Comparison of ENCODE assay signal across 26 cellular contexts in genomic region chr2:166424841-166425240, GRCh38. TPM values are rescaled to one million over a fixed set of nuclear protein-coding genes. Genes with fewer than 3 reads are reported as not detected.
DNase-seq lines count a peak whose midpoint lies in the region; ATAC-seq, FAIRE-seq and TF ChIP-seq lines count a peak whose summit lies in the region.
"Had no signal": no experiment of that assay in that cellular context is flagged by ENCODE, and none has a peak within 500 bp of the region (broad histone marks: within the 10 kb centered on the region; RNA-seq: fewer than 3 reads in every experiment).

No MANE protein-coding gene starts in this region.

- H3K9me3 ChIP-seq in K562 (replicated peaks; ENCODE audit: control insufficient read depth, insufficient read depth, low read depth, low read length), result no peaks in the 10 kb centered on the region
- H3K9me3 ChIP-seq in H1 (ENCODE audit: insufficient read depth in 2 of 2, low read depth in 1 of 2, low read length in 1 of 2), result no peaks in the 10 kb centered on the region
- H3K9me3 ChIP-seq in aorta (ENCODE audit: control insufficient read depth, low read length), result no peaks in the 10 kb centered on the region
- no peaks in the 10 kb centered on the region for H3K9me3 ChIP-seq in esophagus squamous epithelium
- no peaks in the 10 kb centered on the region for H3K9me3 ChIP-seq in lower lobe of right lung
- H3K9me3 ChIP-seq: BE2C, BLaER1 had no signal

- H2BK15ac ChIP-seq in H1 (ENCODE audit: low read length), result no peak overlapping the region

- H3K23ac ChIP-seq in H1 (ENCODE audit: insufficient read length), result no peak overlapping the region

- TF ChIP-seq EP300 in K562 (IDR thresholded peaks at IDR 0.05; ENCODE audit: low read length) (no peak), H1 (IDR thresholded peaks at IDR 0.05; ENCODE audit: borderline replicate concordance in 1 of 2, low read depth in 2 of 2, low read length in 2 of 2) (no peak)

- BruUV-seq in K562 (replicated peaks; lab: Mats Ljungman, UMichigan), result no TSS peak

- H3K36me3 ChIP-seq in K562 (ENCODE audit: control insufficient read depth, insufficient read depth, low read length) (no peaks in the 10 kb centered on the region), H1 (ENCODE audit: control insufficient read depth in 2 of 4, insufficient read depth in 4 of 4, low read length in 3 of 4) (no peaks in the 10 kb centered on the region), aorta (ENCODE audit: control insufficient read depth in 1 of 2, insufficient read depth in 2 of 2, low read length in 1 of 2) (no peaks in the 10 kb centered on the region), esophagus squamous epithelium (no peaks in the 10 kb centered on the region), lower lobe of right lung (no peaks in the 10 kb centered on the region)
- H3K36me3 ChIP-seq: BE2C, BLaER1 had no signal

- no peaks in the 10 kb centered on the region for H3K79me2 ChIP-seq in K562 (ENCODE audit: control insufficient read depth, insufficient read depth, low read length)
- H3K79me2 ChIP-seq in H1 (ENCODE audit: control insufficient read depth in 1 of 2, insufficient read depth in 2 of 2, low read length in 2 of 2), result no peaks in the 10 kb centered on the region

- H3K27ac ChIP-seq in K562 (ENCODE audit: extremely low read depth, low read depth, low read length), result no peak overlapping the region
- H3K27ac ChIP-seq in H1 (ENCODE audit: low read depth, low read length), result no peak overlapping the region
- no peak overlapping the region for H3K27ac ChIP-seq in aorta (ENCODE audit: low read depth in 1 of 2, low read length in 2 of 2)
- no peak overlapping the region for H3K27ac ChIP-seq in esophagus squamous epithelium
- no peak overlapping the region for H3K27ac ChIP-seq in lower lobe of right lung
- H3K27ac ChIP-seq: BLaER1 had no signal

- no peak for FAIRE-seq in K562 (lab: Jason Lieb, UNC)
- no peak for FAIRE-seq in H1 (lab: Jason Lieb, UNC)
- FAIRE-seq: A204.1, GM12878, GM12892, GM18507 had no signal

- H3K4me3 ChIP-seq in K562 (no peak overlapping the region), H1 (ENCODE audit: extremely low read depth in 1 of 4, insufficient read depth in 2 of 4, low read depth in 3 of 4, low read length in 4 of 4) (no peak overlapping the region), aorta (ENCODE audit: low read length in 2 of 2) (no peak overlapping the region), esophagus squamous epithelium (no peak overlapping the region), lower lobe of right lung (no peak overlapping the region)
- H3K4me3 ChIP-seq: BLaER1, GM12878 had no signal

- H3K27me3 ChIP-seq in K562 (ENCODE audit: control insufficient read depth in 2 of 2, insufficient read depth in 2 of 2, low read length in 2 of 2) (no peaks in the 10 kb centered on the region), H1 (replicated peaks in 1 of 4; ENCODE audit: control insufficient read depth in 3 of 4, extremely low read depth in 1 of 4, insufficient read depth in 3 of 4, low read length in 3 of 4) (no peaks in the 10 kb centered on the region), aorta (ENCODE audit: control insufficient read depth in 1 of 2, insufficient read depth in 2 of 2, low read length in 1 of 2) (no peaks in the 10 kb centered on the region), esophagus squamous epithelium (no peaks in the 10 kb centered on the region), lower lobe of right lung (ENCODE audit: low read depth) (no peaks in the 10 kb centered on the region)
- H3K27me3 ChIP-seq: BE2C, BLaER1 had no signal

- no peak overlapping the region for H3K18ac ChIP-seq in H1 (ENCODE audit: extremely low read depth, low read length)

- no peak overlapping the region for H2BK12ac ChIP-seq in H1 (ENCODE audit: low read depth, low read length)

- DNase-seq in K562 (ENCODE audit: extremely low read depth in 1 of 4, low spot score in 3 of 4) (no peak), H1 (ENCODE audit: low read depth in 1 of 2, low spot score in 2 of 2) (no peak), aorta (no peak), esophagus squamous epithelium (lab: John Stamatoyannopoulos, UW) (no peak), lower lobe of right lung (no peak)
- DNase-seq: 8988T; ACHN; BE2C; C1 segment of cervical spinal cord; CD4-positive, alpha-beta memory T cell; CD4-positive, CD25-positive, alpha-beta regulatory T cell; CD8-positive, alpha-beta memory T cell; COR-L47; DMS 273 treated with DMSO at 0.1 percent for 48 hours; DMS153; DMS53; DMS79; DND-41; EL; GDM1 had no signal

- H4K20me1 ChIP-seq in K562 (replicated peaks; ENCODE audit: control insufficient read depth, insufficient read depth, low read length) (no peaks in the 10 kb centered on the region), H1 (replicated peaks in 1 of 2; ENCODE audit: control insufficient read depth in 1 of 2, insufficient read depth in 2 of 2, low read length in 2 of 2) (no peaks in the 10 kb centered on the region)
- H4K20me1 ChIP-seq: BLaER1 had no signal

- no peaks in the 10 kb centered on the region for H3K9me1 ChIP-seq in K562 (ENCODE audit: control insufficient read depth, insufficient read depth, low read length)

- H3K4me2 ChIP-seq in K562 (ENCODE audit: insufficient read depth, low read length) (no peak overlapping the region), H1 (ENCODE audit: insufficient read depth in 1 of 2, low read depth in 2 of 2, low read length in 2 of 2) (no peak overlapping the region)
- H3K4me2 ChIP-seq: BLaER1 had no signal

- ATAC-seq in K562 (peak; percentile 53), aorta (ENCODE audit: low FRiP score) (peak; percentile 15), lower lobe of right lung (no peak)
- ATAC-seq: GM12878 had no signal

- CTCF ChIA-PET in K562 (lab: Yijun Ruan, JAX; ENCODE audit: low intra/inter-chr PET ratio) (no interaction called here), H1 (lab: Charles Lee; ENCODE audit: partially characterized antibody) (interaction anchor here (0.9 to 1.5 kb wide), 3 partner anchors 29 to 368 kb away, joined by 3 read pairs; no protein-coding TSS in a partner anchor)

- no peak for TF ChIP-seq RAD21 in K562 (CRISPR knock-in tag; conservative IDR thresholded peaks at IDR 0.05 in 1 of 2, IDR thresholded peaks at IDR 0.05 in 1 of 2)
- TF ChIP-seq RAD21 in H1 (IDR thresholded peaks at IDR 0.05 in 1 of 2, conservative IDR thresholded peaks at IDR 0.05 in 1 of 2; ENCODE audit: low read depth in 2 of 2, low read length in 2 of 2), result no peak

- H2AK5ac ChIP-seq in H1 (ENCODE audit: low read depth, low read length), result no peak overlapping the region

- H4K91ac ChIP-seq in H1 (replicated peaks; ENCODE audit: insufficient read length, low read length), result no peak overlapping the region

- H3K4me1 ChIP-seq in K562 (replicated peaks in 1 of 2; ENCODE audit: control insufficient read depth in 2 of 2, insufficient read depth in 2 of 2, low read length in 2 of 2) (no peaks in the 10 kb centered on the region), H1 (replicated peaks in 1 of 4; ENCODE audit: control insufficient read depth in 3 of 4, insufficient read depth in 4 of 4, low read length in 3 of 4) (no peaks in the 10 kb centered on the region), aorta (ENCODE audit: control insufficient read depth in 1 of 2, insufficient read depth in 2 of 2, low read length in 2 of 2) (no peaks in the 10 kb centered on the region), esophagus squamous epithelium (no peaks in the 10 kb centered on the region), lower lobe of right lung (no peaks in the 10 kb centered on the region)
- H3K4me1 ChIP-seq: BE2C, BLaER1 had no signal

- H3K23me2 ChIP-seq in H1 (ENCODE audit: low read depth, low read length), result no peaks in the 10 kb centered on the region

- H3K79me1 ChIP-seq in H1 (ENCODE audit: low read depth, low read length), result no peaks in the 10 kb centered on the region

- no peak overlapping the region for H3K4ac ChIP-seq in H1 (replicated peaks; ENCODE audit: insufficient read length, low read depth, low read length)

- peak overlapping the region; percentile 6; the same call in 1 of the 2 replicates for H2AFZ ChIP-seq in K562 (ENCODE audit: low read depth, low read length)
- H2AFZ ChIP-seq in H1 (ENCODE audit: low read length), result peak overlapping the region; percentile 75; the same call in 1 of the 2 replicates

- POLR2A ChIA-PET in K562 (lab: Yijun Ruan, JAX) (interaction anchor here (0.7 to 1.4 kb wide), 3 partner anchors 8 to 125 kb away, joined by 3 to 4 read pairs (median 3); no protein-coding TSS in a partner anchor), H1 (lab: Charles Lee; ENCODE audit: partially characterized antibody) (interaction anchor here (1.2 kb wide), 1 partner anchor 15 kb away, joined by 3 read pairs; no protein-coding TSS in a partner anchor)

- in situ Hi-C loops in K562 (cut with MboI), result loop anchor here (25.0 kb wide), 1 partner anchor 488 kb away; no protein-coding TSS in a partner anchor

- TF ChIP-seq POLR2A in K562 (conservative IDR thresholded peaks at IDR 0.05) (no peak), H1 (IDR thresholded peaks at IDR 0.05; ENCODE audit: control extremely low read depth in 1 of 2, low read depth in 2 of 2, low read length in 2 of 2) (no peak), esophagus squamous epithelium (IDR thresholded peaks at IDR 0.05) (no peak)

- no peak overlapping the region for H4K8ac ChIP-seq in H1 (ENCODE audit: extremely low read depth, insufficient read depth, low read length)

- H4K5ac ChIP-seq in H1 (ENCODE audit: insufficient read length, low read depth, low read length), result no peak overlapping the region

- no peak overlapping the region for H2BK5ac ChIP-seq in H1 (ENCODE audit: low read depth, low read length)

- intact Hi-C loops in K562 (cut with micrococcal nuclease) (loop anchor here (10.0 kb wide), 1 partner anchor 470 kb away; the partner anchor contains the start of gene TTC21B), aorta (cut with DNase I) (no loop called here), esophagus squamous epithelium (cut with DNase I) (no loop called here), lower lobe of right lung (cut with DNase I) (no loop called here)

- no peak overlapping the region for H3K56ac ChIP-seq in H1 (replicated peaks; ENCODE audit: insufficient read length, low read depth, low read length)

- H2BK20ac ChIP-seq in H1 (ENCODE audit: low read length), result no peak overlapping the region

- TF ChIP-seq CTCF in K562 (IDR thresholded peaks at IDR 0.05 in 2 of 3, conservative IDR thresholded peaks at IDR 0.05 in 1 of 3; ENCODE audit: insufficient read depth in 2 of 3, low read depth in 1 of 3, low read length in 3 of 3), result no peak
- no peak for TF ChIP-seq CTCF in H1 (IDR thresholded peaks at IDR 0.05; ENCODE audit: control extremely low read depth in 1 of 3, insufficient read depth in 1 of 3, low read depth in 1 of 3, low read length in 3 of 3)
- TF ChIP-seq CTCF in esophagus squamous epithelium (IDR thresholded peaks at IDR 0.05), result no peak
- no peak for TF ChIP-seq CTCF in lower lobe of right lung (IDR thresholded peaks at IDR 0.05)

- 10% methylated on average over 5 of the region's 5 CpGs for WGBS in K562 (ENCODE audit: insufficient coverage, low coverage, missing lambda C conversion rate)
- 83% methylated on average over 5 of the region's 5 CpGs; no CpG with 5 or more reads in 1 of the 2 experiments for WGBS in H1 (ENCODE audit: extremely low coverage in 1 of 2, insufficient coverage in 1 of 2, insufficient read length in 1 of 2, insufficient replicate concordance in 2 of 2, low coverage in 1 of 2, low lambda C conversion rate in 2 of 2, missing lambda C conversion rate in 1 of 2), 2 experiments
- 87 to 88% methylated on average over 5 of the region's 5 CpGs for WGBS in aorta, 2 donors
- 84 to 88% methylated on average over 3 to 5 of the region's 5 CpGs for WGBS in esophagus squamous epithelium, 2 donors

- H3K9ac ChIP-seq in K562 (ENCODE audit: insufficient read depth in 1 of 2, low read depth in 2 of 2, low read length in 2 of 2), result no peak overlapping the region
- no peak overlapping the region for H3K9ac ChIP-seq in H1 (replicated peaks in 1 of 4; ENCODE audit: extremely low read depth in 1 of 4, low read depth in 3 of 4, low read length in 3 of 4)
- H3K9ac ChIP-seq: BLaER1 had no signal

- no peak overlapping the region for H2BK120ac ChIP-seq in H1 (replicated peaks; ENCODE audit: low read depth, low read length)

- no peak overlapping the region for H3K14ac ChIP-seq in H1 (ENCODE audit: insufficient read length)

RNA-seq across cellular contexts. Expression of gene SCN9A, which starts 49.1 kb away (rescaled TPM):
- total RNA-seq in K562 (2011; cell fraction: chromatin; rRNA removed; ENCODE audit: low replicate concordance), result 27.2 and 83.3 TPM in 2 replicates
- total RNA-seq in K562 (2011; cell fraction: nucleolus; rRNA removed), result 14.2 and 21.1 TPM in 2 replicates
- total RNA-seq in K562 (2011; cell fraction: nucleoplasm; rRNA removed), result 29.3 and 43.3 TPM in 2 replicates
- 7.1 and 7.8 TPM in 2 replicates for total RNA-seq in K562 (2014; rRNA removed)
- 10.8 and 11.4 TPM in 2 replicates for total RNA-seq in K562 (2014; rRNA removed; fragmentation: Illumina TruSeq; extraction: Trizol)
- 19.8 and 22.8 TPM in 2 replicates for total RNA-seq in K562 (2015; rRNA removed; fragmentation: Illumina TruSeq; extraction: Trizol)
- total RNA-seq in K562 (2021), result 8.5 and 10.4 TPM in 2 replicates
- 2.8 and 7.6 TPM in 2 replicates for polyA plus RNA-seq in K562 (2011; rRNA removed)
- polyA plus RNA-seq in K562 (2011; cell fraction: cytosol; rRNA removed), result 1.3 and 2.4 TPM in 2 replicates
- 3.6 and 9.7 TPM in 2 replicates for polyA plus RNA-seq in K562 (2011; cell fraction: nucleus; rRNA removed)
- 9.7 and 19.0 TPM in 2 replicates for polyA plus RNA-seq in K562 (2012)
- polyA plus RNA-seq in K562 (2014; fragmentation: Illumina TruSeq; extraction: Trizol), result 4.5 and 6.4 TPM in 2 replicates
- polyA plus RNA-seq in K562 (2014; fragmentation: Nextera tagmentation; extraction: Ambion mirVana), result 1 to 10 TPM; 1.4 to 1.5 TPM
- polyA plus RNA-seq in K562 (2014; rRNA removed), result 4.7 and 5.0 TPM in 2 replicates
- polyA minus RNA-seq in K562 (2011; rRNA and poly(A)+ RNA removed), result 15.1 and 27.6 TPM in 2 replicates
- 1.3 and 5.2 TPM in 2 replicates for polyA minus RNA-seq in K562 (2011; cell fraction: cytosol; rRNA and poly(A)+ RNA removed)
- polyA minus RNA-seq in K562 (2011; cell fraction: nucleus; rRNA and poly(A)+ RNA removed), result 14.8 and 27.5 TPM in 2 replicates
- 6.1 and 6.2 TPM in 2 replicates for total RNA-seq in H1 (2021; fragmentation: NEBNext Ultra II Directional; extraction: Animal tissue kit (Norgen Biotek cat#: 25700))
- 1.6 and 2.0 TPM in 2 replicates for polyA plus RNA-seq in H1 (2011; rRNA removed)
- 2.3 TPM for polyA plus RNA-seq in H1 (2011; cell fraction: cytosol; rRNA removed)
- polyA plus RNA-seq in H1 (2011; cell fraction: nucleus; rRNA removed), result 4.0 TPM
- 1.0 to 4.0 TPM (median 2.1 TPM) in 4 replicates for polyA plus RNA-seq in H1 (2012, experiment 1 of 2)
- 0.18 TPM for polyA plus RNA-seq in H1 (2012, experiment 2 of 2)
- 6.0 TPM for polyA plus RNA-seq in H1 (2013, experiment 1 of 2)
- polyA plus RNA-seq in H1 (2013, experiment 2 of 2), result 5.2 TPM
- polyA minus RNA-seq in H1 (2011; rRNA and poly(A)+ RNA removed), result 13.7 and 15.7 TPM in 2 replicates
- 4.3 TPM for polyA minus RNA-seq in H1 (2011; cell fraction: cytosol; rRNA and poly(A)+ RNA removed)
- 17.8 TPM for polyA minus RNA-seq in H1 (2011; cell fraction: nucleus; rRNA and poly(A)+ RNA removed)
- total RNA-seq in aorta, result 10 to 100 TPM in 1 of 2 donors, 1 to 10 TPM in 1; 2.9 to 15.2 TPM
- under 1 TPM; 0.13 to 0.51 TPM for polyA plus RNA-seq in aorta
- total RNA-seq in esophagus squamous epithelium, result 1 to 10 TPM in 2 of 4 donors, under 1 TPM in 2; 0.13 to 1.9 (median 0.77) TPM
- total RNA-seq in lower lobe of right lung, result 13.6 TPM
- total RNA-seq: CD4-positive, alpha-beta memory T cell; CD8-positive, alpha-beta memory T cell; G401 had no signal
- polyA plus RNA-seq: CD4-positive, alpha-beta memory T cell; CD4-positive, CD25-positive, alpha-beta regulatory T cell; CD8-positive, alpha-beta memory T cell had no signal

Comparison
In these comparisons a context has a peak if more than half of its experiments do, and no peak if none do; other contexts are left out.
1. ATAC-seq: peak in K562 (single experiment) and aorta (single experiment); none in lower lobe of right lung (0 of 2).